Comparison of ENCODE assay signal across 20 cellular contexts in genomic region chr10:79336276-79336675, GRCh38.
A peak's percentile ranks its signal among the peaks of the same experiment; 100 is the strongest.
DNase-seq lines count a peak whose midpoint lies in the region; ATAC-seq and TF ChIP-seq lines count a peak whose summit lies in the region.
"Had no signal": no experiment of that assay in that cellular context is flagged by ENCODE, and none has a peak within 500 bp of the region (broad histone marks: within the 10 kb centered on the region; RNA-seq: fewer than 3 reads in every experiment).

No MANE protein-coding gene starts in this region.

- TF ChIP-seq CTCF in nephron progenitor cell (IDR thresholded peaks at IDR 0.05): no peak

- no peak for ATAC-seq in GM21825 (IDR thresholded peaks at IDR 0.05; ENCODE audit: unreplicated experiment)
- ATAC-seq: naive thymus-derived CD8-positive, alpha-beta T cell had no signal

- DNase-seq in activated naive CD4-positive, alpha-beta T cell treated with anti-CD3 and anti-CD28 coated beads, Interleukin-2, amount 50 U/mL, for 16 hours: no peak
- DNase-seq in caudate nucleus (lab: John Stamatoyannopoulos, UW): no peak
- DNase-seq in nephron progenitor cell: no peak
- DNase-seq in NOMO-1 treated with dmso at 0.1 percent for 144 hours (lab: John Stamatoyannopoulos, UW; ENCODE audit: unreplicated experiment): no peak
- no peak for DNase-seq in HEK293T (ENCODE audit: extremely low spot score)
- DNase-seq in NCI-H82 treated with DMSO at 0.1 percent for 48 hours (lab: John Stamatoyannopoulos, UW; ENCODE audit: unreplicated experiment): no peak
- DNase-seq: CD4-positive, CD25-positive, alpha-beta regulatory T cell; central memory CD4-positive, alpha-beta T cell; DMS79 treated with DMSO at 0.1 percent for 48 hours; heart right ventricle; mammary epithelial cell; naive thymus-derived CD8-positive, alpha-beta T cell; NCI-H2029; NCI-H510A; psoas muscle; SHP77; stimulated activated CD4-positive, alpha-beta T cell treated with anti-CD3 and anti-CD28 coated beads, Interleukin-12 subunit alpha, Interleukin-12 subunit beta, amount 100 ng/mL, for 4 hours had no signal

- H3K27ac ChIP-seq in caudate nucleus (ENCODE audit: low read depth, low read length): peak overlapping the region; percentile 99
- H3K27ac ChIP-seq: heart right ventricle, psoas muscle had no signal

- peak overlapping the region; percentile 24 for H3K27ac Mint-ChIP-seq in activated naive CD4-positive, alpha-beta T cell treated with anti-CD3 and anti-CD28 coated beads, Interleukin-2, amount 50 U/mL, for 24 hours
- H3K27ac Mint-ChIP-seq in nephron progenitor cell: peak overlapping the region; percentile 49

- no peak overlapping the region for H3K4me3 Mint-ChIP-seq in activated naive CD4-positive, alpha-beta T cell treated with anti-CD3 and anti-CD28 coated beads, Interleukin-2, amount 50 U/mL, for 24 hours
- no peak overlapping the region for H3K4me3 Mint-ChIP-seq in nephron progenitor cell
- H3K4me3 Mint-ChIP-seq: IgD-negative memory B cell; naive thymus-derived CD8-positive, alpha-beta T cell had no signal

- CTCF ChIA-PET in HEK293T (lab: Yijun Ruan, JAX): no interaction called here

- no peaks in the 10 kb centered on the region for H3K27me3 Mint-ChIP-seq in activated naive CD4-positive, alpha-beta T cell treated with anti-CD3 and anti-CD28 coated beads, Interleukin-2, amount 50 U/mL, for 24 hours
- H3K27me3 Mint-ChIP-seq in nephron progenitor cell (ENCODE audit: low read depth, poor library complexity): peaks cover 4% of the 10 kb centered on the region
- H3K27me3 Mint-ChIP-seq: IgD-negative memory B cell; naive thymus-derived CD8-positive, alpha-beta T cell had no signal

- POLR2A ChIA-PET in HEK293T (lab: Yijun Ruan, JAX): interaction anchor here (1.7 kb wide), 1 partner anchor 11 kb away, joined by 5 read pairs; no protein-coding TSS in a partner anchor

- no peaks in the 10 kb centered on the region for H3K9me3 Mint-ChIP-seq in activated naive CD4-positive, alpha-beta T cell treated with anti-CD3 and anti-CD28 coated beads, Interleukin-2, amount 50 U/mL, for 24 hours
- peaks cover 23% of the 10 kb centered on the region for H3K9me3 Mint-ChIP-seq in nephron progenitor cell
- H3K9me3 Mint-ChIP-seq: IgD-negative memory B cell had no signal

- H3K36me3 Mint-ChIP-seq in activated naive CD4-positive, alpha-beta T cell treated with anti-CD3 and anti-CD28 coated beads, Interleukin-2, amount 50 U/mL, for 24 hours: peaks cover 2% of the 10 kb centered on the region
- no peaks in the 10 kb centered on the region for H3K36me3 Mint-ChIP-seq in nephron progenitor cell (ENCODE audit: low read depth)
- H3K36me3 Mint-ChIP-seq: CD4-positive, CD25-positive, alpha-beta regulatory T cell; naive thymus-derived CD8-positive, alpha-beta T cell had no signal

- peaks cover 41% of the 10 kb centered on the region for H3K4me1 Mint-ChIP-seq in activated naive CD4-positive, alpha-beta T cell treated with anti-CD3 and anti-CD28 coated beads, Interleukin-2, amount 50 U/mL, for 24 hours
- H3K4me1 Mint-ChIP-seq in nephron progenitor cell: peaks cover 25% of the 10 kb centered on the region

TF ChIP-seq in HEK293T, 16 proteins besides CTCF, POLR2A, EP300 and RAD21:
- TF ChIP-seq LEF1 (IDR thresholded peaks at IDR 0.05; ENCODE audit: borderline replicate concordance) (no peak), BHLHE40 (IDR thresholded peaks at IDR 0.05; ENCODE audit: borderline replicate concordance) (no peak), NFRKB (IDR thresholded peaks at IDR 0.05) (no peak), ELF4 (IDR thresholded peaks at IDR 0.05) (no peak), HDGF (IDR thresholded peaks at IDR 0.05; ENCODE audit: borderline replicate concordance) (no peak), TARDBP (IDR thresholded peaks at IDR 0.05) (no peak)
TF ChIP-seq in HEK293T: peak in this region for 0.
